ENCODE assay signal across 8 cellular contexts in genomic region chr3:125055913-125056705, GRCh38. TPM values are rescaled to one million over a fixed set of nuclear protein-coding genes. Genes with fewer than 3 reads are reported as not detected.
A peak's percentile ranks its signal among the peaks of the same experiment; 100 is the strongest.
DNase-seq lines count a peak whose midpoint lies in the region; ATAC-seq, FAIRE-seq and TF ChIP-seq lines count a peak whose summit lies in the region.

Gene HEG1, minus strand, starts transcription at chr3:125055997. Its CDS starts 107 bp downstream, at chr3:125055890.

- ATAC-seq in GM18909 (IDR thresholded peaks at IDR 0.05; ENCODE audit: poor library complexity, unreplicated experiment): peak; percentile 66
- ATAC-seq in HG03280 (IDR thresholded peaks at IDR 0.05; ENCODE audit: unreplicated experiment): peak; percentile 61

- H3K9me3 ChIP-seq in neural progenitor cell (ENCODE audit: low read depth) (no peaks in the 10 kb centered on the region), stomach smooth muscle (ENCODE audit: control insufficient read depth in 2 of 2, low read length in 2 of 2) (no peaks in the 10 kb centered on the region)

- H3F3A ChIP-seq in neural progenitor cell (ENCODE audit: low read depth): peaks cover 37% of the 10 kb centered on the region

- H3K36me3 Mint-ChIP-seq in neural progenitor cell: peaks cover 2% of the 10 kb centered on the region

- H4K20me1 ChIP-seq in neural progenitor cell (ENCODE audit: low read depth): peaks cover 39% of the 10 kb centered on the region

- DNase-seq in AG08395 (ENCODE audit: low spot score) (peak; percentile 91), RCC 7860 (ENCODE audit: low spot score) (peak; percentile 68), fibroblast of villous mesenchyme (ENCODE audit: low read depth) (peak; percentile 91), neural progenitor cell (ENCODE audit: low spot score) (peak; percentile 91)
- DNase-seq in activated effector memory CD4-positive, alpha-beta T cell treated with anti-CD3 and anti-CD28 coated beads, Interleukin-2, amount 50 U/mL, for 16 hours: peak; percentile 92

- peaks cover 3% of the 10 kb centered on the region for H3K9me3 Mint-ChIP-seq in neural progenitor cell

- H3K4me1 ChIP-seq in neural progenitor cell: peaks cover 43% of the 10 kb centered on the region
- peaks cover 58% of the 10 kb centered on the region for H3K4me1 ChIP-seq in stomach smooth muscle (ENCODE audit: control insufficient read depth, insufficient read depth, low read length)

- H3K36me3 ChIP-seq in neural progenitor cell (no peaks in the 10 kb centered on the region), stomach smooth muscle (ENCODE audit: control insufficient read depth in 2 of 2, insufficient read depth in 2 of 2, low read length in 2 of 2) (no peaks in the 10 kb centered on the region)

- peak within 1 kb of the TSS; percentile 58 for H3K27ac Mint-ChIP-seq in neural progenitor cell

- H3K4me3 Mint-ChIP-seq in neural progenitor cell: peak within 1 kb of the TSS; percentile 95

- FAIRE-seq in RCC 7860 (lab: Jason Lieb, UNC): no peak

- H2AFZ ChIP-seq in neural progenitor cell (replicated peaks): peak within 1 kb of the TSS; percentile 73

- TF ChIP-seq CTCF in fibroblast of villous mesenchyme (IDR thresholded peaks at IDR 0.05; ENCODE audit: insufficient read depth, low read depth, low read length) (no peak), neural progenitor cell (IDR thresholded peaks at IDR 0.05) (no peak)

- H3K79me2 ChIP-seq in neural progenitor cell (ENCODE audit: low read depth): peaks cover 19% of the 10 kb centered on the region

- peak within 1 kb of the TSS; percentile 96 for H3K4me2 ChIP-seq in neural progenitor cell

- H3K4me1 Mint-ChIP-seq in neural progenitor cell: peaks cover 47% of the 10 kb centered on the region

- H3K27me3 ChIP-seq in neural progenitor cell (peaks cover 53% of the 10 kb centered on the region), stomach smooth muscle (ENCODE audit: control insufficient read depth in 1 of 2, insufficient read depth in 2 of 2, low read length in 2 of 2) (no peaks in the 10 kb centered on the region)

- H3K27me3 Mint-ChIP-seq in neural progenitor cell (ENCODE audit: insufficient read depth, low read depth): peaks cover 9% of the 10 kb centered on the region

- H3K4me3 ChIP-seq in fibroblast of villous mesenchyme (ENCODE audit: low read depth, low read length) (peak within 1 kb of the TSS; percentile 76), neural progenitor cell (peak within 1 kb of the TSS; percentile 80), stomach smooth muscle (ENCODE audit: low read length in 2 of 2) (peak within 1 kb of the TSS; percentile 83 to 89)

- H3K27ac ChIP-seq in neural progenitor cell (no peak within 1 kb of the TSS), stomach smooth muscle (ENCODE audit: low read length) (peak within 1 kb of the TSS; percentile 92)

- no peak within 1 kb of the TSS for H3K9ac ChIP-seq in neural progenitor cell
- peak within 1 kb of the TSS; percentile 64 to 87 for H3K9ac ChIP-seq in stomach smooth muscle (ENCODE audit: low read length in 2 of 2)

RNA-seq across cellular contexts. Expression of gene HEG1, which starts in this region (rescaled TPM):
- total RNA-seq in fibroblast of villous mesenchyme (110 and 199 TPM in 2 replicates), neural progenitor cell (ENCODE audit: low replicate concordance) (11.4 and 16.4 TPM in 2 replicates)
